Comparison of ENCODE assay signal across 2 cellular contexts in the genomic region with DNA sequence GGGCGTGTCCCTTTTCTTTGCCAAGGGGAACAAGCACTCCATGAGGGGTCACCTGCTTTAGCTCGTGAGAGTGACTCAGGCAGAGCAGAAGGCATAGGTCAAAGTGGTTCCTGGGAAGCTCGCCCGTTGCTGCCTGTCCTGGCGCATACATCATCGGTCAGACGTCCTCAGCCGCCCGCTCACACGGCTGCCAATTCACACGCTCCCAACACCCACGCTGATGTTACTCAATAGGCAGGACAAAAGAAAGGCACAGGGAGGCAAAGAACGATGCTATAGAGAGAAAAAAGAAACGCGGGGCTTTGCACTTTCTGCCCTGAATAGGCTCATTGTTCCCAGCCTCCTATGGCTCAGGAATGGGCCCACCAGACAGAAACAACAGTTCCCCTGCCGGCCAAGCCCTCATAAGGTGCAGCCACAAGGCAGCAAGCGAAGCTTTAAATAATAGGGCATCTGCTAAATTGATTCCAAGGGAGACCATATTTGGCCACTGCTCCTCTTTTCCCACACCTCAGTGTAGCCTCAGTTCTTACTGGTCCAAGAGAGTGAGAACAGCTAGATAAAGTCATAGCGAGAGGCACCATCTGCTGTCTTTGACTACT.
TF ChIP-seq lines count a peak whose summit lies in the region.

No MANE protein-coding gene starts in this region.

TF ChIP-seq in K562, 482 proteins besides CTCF, POLR2A, EP300 and RAD21 (continued from another document):
- TF ChIP-seq, protein P1, sequence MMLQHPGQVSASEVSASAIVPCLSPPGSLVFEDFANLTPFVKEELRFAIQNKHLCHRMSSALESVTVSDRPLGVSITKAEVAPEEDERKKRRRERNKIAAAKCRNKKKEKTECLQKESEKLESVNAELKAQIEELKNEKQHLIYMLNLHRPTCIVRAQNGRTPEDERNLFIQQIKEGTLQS (IDR thresholded peaks at IDR 0.05) = no peak
- TF ChIP-seq, protein P1 (CRISPR knock-in tag; conservative IDR thresholded peaks at IDR 0.05) = no peak
- TF ChIP-seq, protein P2, sequence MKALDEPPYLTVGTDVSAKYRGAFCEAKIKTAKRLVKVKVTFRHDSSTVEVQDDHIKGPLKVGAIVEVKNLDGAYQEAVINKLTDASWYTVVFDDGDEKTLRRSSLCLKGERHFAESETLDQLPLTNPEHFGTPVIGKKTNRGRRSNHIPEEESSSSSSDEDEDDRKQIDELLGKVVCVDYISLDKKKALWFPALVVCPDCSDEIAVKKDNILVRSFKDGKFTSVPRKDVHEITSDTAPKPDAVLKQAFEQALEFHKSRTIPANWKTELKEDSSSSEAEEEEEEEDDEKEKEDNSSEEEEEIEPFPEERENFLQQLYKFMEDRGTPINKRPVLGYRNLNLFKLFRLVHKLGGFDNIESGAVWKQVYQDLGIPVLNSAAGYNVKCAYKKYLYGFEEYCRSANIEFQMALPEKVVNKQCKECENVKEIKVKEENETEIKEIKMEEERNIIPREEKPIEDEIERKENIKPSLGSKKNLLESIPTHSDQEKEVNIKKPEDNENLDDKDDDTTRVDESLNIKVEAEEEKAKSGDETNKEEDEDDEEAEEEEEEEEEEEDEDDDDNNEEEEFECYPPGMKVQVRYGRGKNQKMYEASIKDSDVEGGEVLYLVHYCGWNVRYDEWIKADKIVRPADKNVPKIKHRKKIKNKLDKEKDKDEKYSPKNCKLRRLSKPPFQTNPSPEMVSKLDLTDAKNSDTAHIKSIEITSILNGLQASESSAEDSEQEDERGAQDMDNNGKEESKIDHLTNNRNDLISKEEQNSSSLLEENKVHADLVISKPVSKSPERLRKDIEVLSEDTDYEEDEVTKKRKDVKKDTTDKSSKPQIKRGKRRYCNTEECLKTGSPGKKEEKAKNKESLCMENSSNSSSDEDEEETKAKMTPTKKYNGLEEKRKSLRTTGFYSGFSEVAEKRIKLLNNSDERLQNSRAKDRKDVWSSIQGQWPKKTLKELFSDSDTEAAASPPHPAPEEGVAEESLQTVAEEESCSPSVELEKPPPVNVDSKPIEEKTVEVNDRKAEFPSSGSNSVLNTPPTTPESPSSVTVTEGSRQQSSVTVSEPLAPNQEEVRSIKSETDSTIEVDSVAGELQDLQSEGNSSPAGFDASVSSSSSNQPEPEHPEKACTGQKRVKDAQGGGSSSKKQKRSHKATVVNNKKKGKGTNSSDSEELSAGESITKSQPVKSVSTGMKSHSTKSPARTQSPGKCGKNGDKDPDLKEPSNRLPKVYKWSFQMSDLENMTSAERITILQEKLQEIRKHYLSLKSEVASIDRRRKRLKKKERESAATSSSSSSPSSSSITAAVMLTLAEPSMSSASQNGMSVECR (CRISPR knock-in tag; IDR thresholded peaks at IDR 0.05) = 0 out of 2 replicates have a peak, but pooled peaks have one; percentile 34
- TF ChIP-seq NR2C2 (CRISPR knock-in tag; IDR thresholded peaks at IDR 0.05) = no peak
- peak; percentile 65; the same call in 1 of the 2 replicates for TF ChIP-seq NR2C2 (tag; IDR thresholded peaks at IDR 0.05)
- TF ChIP-seq, protein P3, sequence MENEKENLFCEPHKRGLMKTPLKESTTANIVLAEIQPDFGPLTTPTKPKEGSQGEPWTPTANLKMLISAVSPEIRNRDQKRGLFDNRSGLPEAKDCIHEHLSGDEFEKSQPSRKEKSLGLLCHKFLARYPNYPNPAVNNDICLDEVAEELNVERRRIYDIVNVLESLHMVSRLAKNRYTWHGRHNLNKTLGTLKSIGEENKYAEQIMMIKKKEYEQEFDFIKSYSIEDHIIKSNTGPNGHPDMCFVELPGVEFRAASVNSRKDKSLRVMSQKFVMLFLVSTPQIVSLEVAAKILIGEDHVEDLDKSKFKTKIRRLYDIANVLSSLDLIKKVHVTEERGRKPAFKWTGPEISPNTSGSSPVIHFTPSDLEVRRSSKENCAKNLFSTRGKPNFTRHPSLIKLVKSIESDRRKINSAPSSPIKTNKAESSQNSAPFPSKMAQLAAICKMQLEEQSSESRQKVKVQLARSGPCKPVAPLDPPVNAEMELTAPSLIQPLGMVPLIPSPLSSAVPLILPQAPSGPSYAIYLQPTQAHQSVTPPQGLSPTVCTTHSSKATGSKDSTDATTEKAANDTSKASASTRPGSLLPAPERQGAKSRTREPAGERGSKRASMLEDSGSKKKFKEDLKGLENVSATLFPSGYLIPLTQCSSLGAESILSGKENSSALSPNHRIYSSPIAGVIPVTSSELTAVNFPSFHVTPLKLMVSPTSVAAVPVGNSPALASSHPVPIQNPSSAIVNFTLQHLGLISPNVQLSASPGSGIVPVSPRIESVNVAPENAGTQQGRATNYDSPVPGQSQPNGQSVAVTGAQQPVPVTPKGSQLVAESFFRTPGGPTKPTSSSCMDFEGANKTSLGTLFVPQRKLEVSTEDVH (IDR thresholded peaks at IDR 0.05; ENCODE audit: low read depth, partially characterized antibody) = no peak

TF ChIP-seq in SK-N-SH treated with all-trans-retinoic acid at 6 μM for 48 hours, 23 proteins besides CTCF, POLR2A, EP300 and RAD21 (continued from another document):
- no peak for TF ChIP-seq TOX (CRISPR knock-in tag; IDR thresholded peaks at IDR 0.05; ENCODE audit: borderline replicate concordance)
- TF ChIP-seq, protein P4, sequence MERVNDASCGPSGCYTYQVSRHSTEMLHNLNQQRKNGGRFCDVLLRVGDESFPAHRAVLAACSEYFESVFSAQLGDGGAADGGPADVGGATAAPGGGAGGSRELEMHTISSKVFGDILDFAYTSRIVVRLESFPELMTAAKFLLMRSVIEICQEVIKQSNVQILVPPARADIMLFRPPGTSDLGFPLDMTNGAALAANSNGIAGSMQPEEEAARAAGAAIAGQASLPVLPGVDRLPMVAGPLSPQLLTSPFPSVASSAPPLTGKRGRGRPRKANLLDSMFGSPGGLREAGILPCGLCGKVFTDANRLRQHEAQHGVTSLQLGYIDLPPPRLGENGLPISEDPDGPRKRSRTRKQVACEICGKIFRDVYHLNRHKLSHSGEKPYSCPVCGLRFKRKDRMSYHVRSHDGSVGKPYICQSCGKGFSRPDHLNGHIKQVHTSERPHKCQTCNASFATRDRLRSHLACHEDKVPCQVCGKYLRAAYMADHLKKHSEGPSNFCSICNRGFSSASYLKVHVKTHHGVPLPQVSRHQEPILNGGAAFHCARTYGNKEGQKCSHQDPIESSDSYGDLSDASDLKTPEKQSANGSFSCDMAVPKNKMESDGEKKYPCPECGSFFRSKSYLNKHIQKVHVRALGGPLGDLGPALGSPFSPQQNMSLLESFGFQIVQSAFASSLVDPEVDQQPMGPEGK (CRISPR knock-in tag; IDR thresholded peaks at IDR 0.05; ENCODE audit: borderline replicate concordance) = no peak
